In the genomic region with DNA sequence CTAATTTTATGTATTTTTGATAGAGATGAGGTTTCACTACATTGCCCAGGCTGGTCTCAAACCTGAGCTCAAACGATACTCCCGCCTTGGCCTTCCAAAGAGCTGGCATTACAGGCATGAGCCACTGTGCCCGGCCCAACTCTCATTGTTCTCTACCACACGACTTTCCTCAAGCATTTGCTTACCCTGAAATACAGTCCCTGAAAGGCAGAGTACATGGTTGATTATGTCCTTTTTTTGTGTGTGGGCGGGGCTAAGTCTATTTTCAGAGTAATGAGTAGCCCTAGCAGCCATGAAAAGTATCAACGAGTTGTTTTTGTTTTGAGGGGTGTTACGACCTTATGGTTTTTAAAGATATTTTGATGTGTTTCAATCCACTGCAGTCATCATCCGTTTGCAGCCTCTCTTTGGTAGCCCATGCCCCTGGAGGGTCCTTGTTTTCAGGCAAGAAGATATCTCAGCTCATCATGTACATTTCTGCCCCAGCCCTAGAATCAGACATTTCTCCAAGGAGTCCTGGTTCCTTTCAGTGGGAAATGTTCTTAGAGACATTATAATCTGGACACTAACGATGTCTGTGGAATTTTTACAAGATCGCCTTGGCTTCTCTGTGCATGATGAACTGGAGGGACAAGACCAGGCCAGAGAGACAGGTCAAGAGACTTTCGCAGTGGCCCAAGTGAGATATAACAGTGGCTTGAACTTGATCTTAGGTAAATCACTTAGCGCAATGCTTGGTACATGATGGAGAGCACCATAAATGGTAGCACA, we compare ENCODE assay signal across 16 cellular contexts.
"Had no signal": no experiment of that assay in that cellular context is flagged by ENCODE, and none has a peak within 500 bp of the region (broad histone marks: within the 10 kb centered on the region; RNA-seq: fewer than 3 reads in every experiment).

No MANE protein-coding gene starts in this region.

- H3K27ac Mint-ChIP-seq: activated naive CD8-positive, alpha-beta T cell; naive thymus-derived CD4-positive, alpha-beta T cell; stimulated activated memory B cell treated with anti-CD40 and anti-IgM and Interleukin-4, amounts not matched to agents 10 μg/mL and 1 μg/mL and 100 μg/mL, for 72 hours had no signal

- DNase-seq: activated CD4-positive, alpha-beta T cell treated with anti-CD3 and anti-CD28 coated beads, Interleukin-2, amount 50 U/mL, for 4 hours; activated gamma-delta T cell; caudate nucleus; foreskin keratinocyte; kidney; left lung; naive thymus-derived CD4-positive, alpha-beta T cell; retina; stimulated activated CD4-positive, alpha-beta T cell treated with anti-CD3 and anti-CD28 coated beads, Interleukin-4, amount 100 ng/mL, for 24 hours; WERI-Rb-1 had no signal

- H3K36me3 Mint-ChIP-seq: stimulated activated memory B cell treated with anti-CD40 and anti-IgM and Interleukin-4, amounts not matched to agents 10 μg/mL and 1 μg/mL and 100 μg/mL, for 72 hours had no signal

- H3K4me1 ChIP-seq: foreskin keratinocyte, left lung had no signal

- H3K4me3 Mint-ChIP-seq: activated naive CD8-positive, alpha-beta T cell; naive thymus-derived CD4-positive, alpha-beta T cell; stimulated activated memory B cell treated with anti-CD40 and anti-IgM and Interleukin-4, amounts not matched to agents 10 μg/mL and 1 μg/mL and 100 μg/mL, for 72 hours had no signal

- H3K4me1 Mint-ChIP-seq: stimulated activated memory B cell treated with anti-CD40 and anti-IgM and Interleukin-4, amounts not matched to agents 10 μg/mL and 1 μg/mL and 100 μg/mL, for 72 hours had no signal

- H3K4me2 ChIP-seq: smooth muscle cell had no signal

- ATAC-seq: foreskin keratinocyte; left lung; naive thymus-derived CD4-positive, alpha-beta T cell; stimulated activated memory B cell treated with anti-CD40 and anti-IgM and Interleukin-4, amounts not matched to agents 10 μg/mL and 1 μg/mL and 100 μg/mL, for 72 hours had no signal

- H3K36me3 ChIP-seq: left lung, neutrophil, WERI-Rb-1 had no signal

- H3K9me3 ChIP-seq: left lung, neutrophil had no signal

- H3K27me3 ChIP-seq: dorsolateral prefrontal cortex, left lung, neutrophil had no signal

- H3K27ac ChIP-seq: dorsolateral prefrontal cortex, epithelial cell of prostate, foreskin keratinocyte, left lung, neutrophil, WERI-Rb-1 had no signal

- H3K4me3 ChIP-seq: dorsolateral prefrontal cortex, left lung, smooth muscle cell had no signal

- H3K9me3 Mint-ChIP-seq: stimulated activated memory B cell treated with anti-CD40 and anti-IgM and Interleukin-4, amounts not matched to agents 10 μg/mL and 1 μg/mL and 100 μg/mL, for 72 hours had no signal
